17 cellular contexts compared by ENCODE assay signal in genomic region chr3:194422188-194422587, GRCh38. TPM values are rescaled to one million over a fixed set of nuclear protein-coding genes. Genes with fewer than 3 reads are reported as not detected.
DNase-seq lines count a peak whose midpoint lies in the region; ATAC-seq, FAIRE-seq and TF ChIP-seq lines count a peak whose summit lies in the region.
"Had no signal": no experiment of that assay in that cellular context is flagged by ENCODE, and none has a peak within 500 bp of the region (broad histone marks: within the 10 kb centered on the region; RNA-seq: fewer than 3 reads in every experiment).

No MANE protein-coding gene starts in this region.

- no peak for FAIRE-seq in frontal cortex (lab: Jason Lieb, UNC)

- H3K27me3 Mint-ChIP-seq in HFFc6 (ENCODE audit: insufficient read depth) (no peaks in the 10 kb centered on the region), immature natural killer cell (ENCODE audit: low read depth in 3 of 3) (peaks cover 0 to 2% (median 2%) of the 10 kb centered on the region in 3 donors)
- H3K27me3 Mint-ChIP-seq: activated naive CD4-positive, alpha-beta T cell treated with anti-CD3 and anti-CD28 coated beads, Interleukin-2, amount 50 U/mL, for 24 hours; brain had no signal

- no peak overlapping the region for H3K4me3 ChIP-seq in left lung
- H3K4me3 ChIP-seq: SJSA1 had no signal

- peak; percentile 68 for DNase-seq in AG08396 (ENCODE audit: low spot score)
- peak; percentile 50 for DNase-seq in HFFc6
- DNase-seq in astrocyte of the hippocampus (ENCODE audit: low read depth, low spot score) = peak; percentile 23
- no peak for DNase-seq in left lung
- DNase-seq in frontal cortex (ENCODE audit: low spot score in 2 of 2) = no peak
- no peak for DNase-seq in immature natural killer cell
- DNase-seq in NCI-H526 treated with DMSO at 0.1 percent for 48 hours (lab: John Stamatoyannopoulos, UW) = no peak
- DNase-seq in NCI-H1694 (lab: John Stamatoyannopoulos, UW) = no peak
- DNase-seq: AML-193, glutamatergic neuron, NCI-H774, retina had no signal

- H3K36me3 Mint-ChIP-seq in HFFc6 (ENCODE audit: low read depth) (peaks cover 18% of the 10 kb centered on the region), immature natural killer cell (peaks cover 28 to 41% (median 33%) of the 10 kb centered on the region in 3 donors)

- TF ChIP-seq CTCF in HFFc6 (IDR thresholded peaks at IDR 0.05) (no peak), left lung (IDR thresholded peaks at IDR 0.05) (no peak)

- peak overlapping the region; percentile 30 for H3K27ac Mint-ChIP-seq in HFFc6
- peak overlapping the region in 1 of 6 donors; percentile 9 for H3K27ac Mint-ChIP-seq in immature natural killer cell
- H3K27ac Mint-ChIP-seq: activated naive CD4-positive, alpha-beta T cell treated with anti-CD3 and anti-CD28 coated beads, Interleukin-2, amount 50 U/mL, for 24 hours; brain had no signal

- H3K4me3 Mint-ChIP-seq in HFFc6 = no peak overlapping the region
- H3K4me3 Mint-ChIP-seq in immature natural killer cell = no peak overlapping the region
- H3K4me3 Mint-ChIP-seq: activated naive CD4-positive, alpha-beta T cell treated with anti-CD3 and anti-CD28 coated beads, Interleukin-2, amount 50 U/mL, for 24 hours; brain had no signal

- H3K27ac ChIP-seq in left lung = no peak overlapping the region
- H3K27ac ChIP-seq: SJSA1 had no signal

- H3K4me1 ChIP-seq in left lung = no peaks in the 10 kb centered on the region

- H3K9me3 Mint-ChIP-seq in HFFc6 = no peaks in the 10 kb centered on the region
- H3K9me3 Mint-ChIP-seq in immature natural killer cell = no peaks in the 10 kb centered on the region
- H3K9me3 Mint-ChIP-seq: activated naive CD4-positive, alpha-beta T cell treated with anti-CD3 and anti-CD28 coated beads, Interleukin-2, amount 50 U/mL, for 24 hours; brain had no signal

- H3K9me3 ChIP-seq in left lung = no peaks in the 10 kb centered on the region
- H3K9me3 ChIP-seq: SJSA1 had no signal

- no peaks in the 10 kb centered on the region for H3K27me3 ChIP-seq in left lung
- H3K27me3 ChIP-seq: SJSA1 had no signal

- intact Hi-C loops in left lung (cut with DNase I) = no loop called here

- ATAC-seq in left lung = peak; percentile 27

- peaks cover 0 to 69% of the 10 kb centered on the region in 2 donors for H3K36me3 ChIP-seq in left lung

- H3K4me1 Mint-ChIP-seq in HFFc6 (ENCODE audit: low read depth) = peaks cover 29% of the 10 kb centered on the region
- no peaks in the 10 kb centered on the region for H3K4me1 Mint-ChIP-seq in immature natural killer cell
- H3K4me1 Mint-ChIP-seq: activated naive CD4-positive, alpha-beta T cell treated with anti-CD3 and anti-CD28 coated beads, Interleukin-2, amount 50 U/mL, for 24 hours; brain had no signal

RNA-seq across cellular contexts. Expression of gene GP5, which starts 23.1 kb away (rescaled TPM):
- under 1 TPM in 1 of 6 experiments, not detected in 5; 0.05 TPM for total RNA-seq in HFFc6 (2021; fragmentation: NEBNext Ultra II Directional; extraction: Animal tissue kit (Norgen Biotek cat#: 25700))
- total RNA-seq in left lung = under 1 TPM; 0.15 to 0.16 TPM
- total RNA-seq in frontal cortex = not detected
- polyA plus RNA-seq in immature natural killer cell = under 1 TPM in 2 of 3 donors, not detected in 1; 0.20 to 0.37 TPM
- total RNA-seq: SJSA1 had no signal

RNA-seq across cellular contexts. Expression of gene LRRC15, which starts 52.6 kb away (rescaled TPM):
- total RNA-seq in HFFc6 (2021; fragmentation: NEBNext Ultra II Directional; extraction: Animal tissue kit (Norgen Biotek cat#: 25700)) = 100 to 1,000 TPM; 130 to 211 (median 176) TPM
- total RNA-seq in left lung = 1 to 10 TPM in 1 of 2 donors, under 1 TPM in 1; 0.42 to 6.2 TPM
- not detected for total RNA-seq in frontal cortex
- not detected for polyA plus RNA-seq in immature natural killer cell
- total RNA-seq: T-helper 2 cell treated with Interferon-gamma antibody and Interleukin-4, amounts not matched to agents 100 ng/mL and 5 ng/mL, for 36 hours; temporal lobe had no signal

Comparison
In these comparisons a context has a peak if more than half of its experiments do, and no peak if none do; other contexts are left out.
1. DNase-seq: peak in AG08396 (single experiment), HFFc6 (single experiment) and astrocyte of the hippocampus (single experiment); none in left lung (0 of 2), frontal cortex (0 of 2), immature natural killer cell (0 of 3), NCI-H526 treated with DMSO at 0.1 percent for 48 hours (single experiment) and NCI-H1694 (single experiment).
2. RNA of gene LRRC15, which starts 52.6 kb away (total RNA-seq): 130 to 211 TPM in HFFc6; 0.42 to 6.2 TPM in left lung and not detected in frontal cortex (single experiment); every median in the first group is over 10 times any median in the second.